In the genomic region with DNA sequence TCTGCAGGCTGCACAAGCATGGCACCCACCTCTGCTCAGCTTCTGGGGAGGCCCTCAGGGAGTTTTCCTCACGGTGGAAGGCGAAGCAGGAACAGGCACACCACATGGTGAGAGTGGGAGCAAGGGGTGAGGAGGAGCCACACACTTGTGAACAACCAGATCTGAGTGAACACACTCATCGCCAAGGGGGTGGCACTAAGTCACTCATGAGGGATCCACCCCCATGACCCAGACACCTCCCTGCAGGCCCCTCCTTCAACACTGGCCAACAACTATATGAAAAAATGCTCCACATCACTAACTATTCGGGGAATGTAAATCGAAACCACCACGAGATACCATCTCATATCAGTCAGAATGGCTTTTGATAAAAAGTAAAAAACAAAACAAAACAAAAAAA, we compare ENCODE assay signal across 22 cellular contexts. TPM values are rescaled to one million over a fixed set of nuclear protein-coding genes. Genes with fewer than 3 reads are reported as not detected.
DNase-seq lines count a peak whose midpoint lies in the region; ATAC-seq and TF ChIP-seq lines count a peak whose summit lies in the region.
"Had no signal": no experiment of that assay in that cellular context is flagged by ENCODE, and none has a peak within 500 bp of the region (broad histone marks: within the 10 kb centered on the region; RNA-seq: fewer than 3 reads in every experiment).

No MANE protein-coding gene starts in this region.

- no peaks in the 10 kb centered on the region for H3K9me3 Mint-ChIP-seq in CD4-positive, alpha-beta T cell
- H3K9me3 Mint-ChIP-seq in T-cell = no peaks in the 10 kb centered on the region

- H3K4me1 Mint-ChIP-seq in CD4-positive, alpha-beta T cell (ENCODE audit: low read depth) = peaks cover 13% of the 10 kb centered on the region
- peaks cover 8 to 22% (median 19%) of the 10 kb centered on the region in 3 donors for H3K4me1 Mint-ChIP-seq in T-cell

- peaks cover 4% of the 10 kb centered on the region for H3K27me3 ChIP-seq in CD4-positive, alpha-beta T cell (ENCODE audit: control insufficient read depth, insufficient read depth, low read length)

- no peaks in the 10 kb centered on the region for H3K36me3 Mint-ChIP-seq in CD4-positive, alpha-beta T cell (ENCODE audit: low read depth)
- H3K36me3 Mint-ChIP-seq in T-cell = peaks cover 4% of the 10 kb centered on the region

- H3K9me3 ChIP-seq in CD4-positive, alpha-beta T cell (ENCODE audit: control insufficient read depth, low read length) = no peaks in the 10 kb centered on the region

- POLR2A ChIA-PET in CD4-positive, alpha-beta T cell (lab: Charles Lee) = interaction anchor here (1.2 kb wide), 1 partner anchor 24 kb away, joined by 3 read pairs; no protein-coding TSS in a partner anchor
- POLR2A ChIA-PET in T-cell (lab: Charles Lee) = no interaction called here

- TF ChIP-seq CTCF in CD4-positive, alpha-beta T cell (IDR thresholded peaks at IDR 0.05) = no peak

- no peak overlapping the region for H3K27ac Mint-ChIP-seq in CD4-positive, alpha-beta T cell
- peak overlapping the region; percentile 4 to 51 for H3K27ac Mint-ChIP-seq in T-cell
- H3K27ac Mint-ChIP-seq: H9 had no signal

- H3K27ac ChIP-seq in CD4-positive, alpha-beta T cell (ENCODE audit: low read depth, low read length) = no peak overlapping the region
- H3K27ac ChIP-seq: C4-2B had no signal

- intact Hi-C loops in CD4-positive, alpha-beta T cell (cut with DNase I, micrococcal nuclease) = no loop called here

- no peak overlapping the region for H3K4me3 Mint-ChIP-seq in CD4-positive, alpha-beta T cell
- H3K4me3 Mint-ChIP-seq in T-cell = no peak overlapping the region
- H3K4me3 Mint-ChIP-seq: H9 had no signal

- CTCF ChIA-PET in CD4-positive, alpha-beta T cell (lab: Charles Lee) = no interaction called here
- CTCF ChIA-PET in T-cell (lab: Charles Lee) = no interaction called here

- H3K27me3 Mint-ChIP-seq in CD4-positive, alpha-beta T cell = peaks cover 60% of the 10 kb centered on the region
- peaks cover 25 to 46% of the 10 kb centered on the region in 2 donors for H3K27me3 Mint-ChIP-seq in T-cell

- peak; percentile 26 for ATAC-seq in CD4-positive, alpha-beta T cell (ENCODE audit: poor library complexity)
- peak in 1 of 4 experiments; percentile 57 for ATAC-seq in T-cell (replicated peaks in 1 of 4)
- ATAC-seq: GM12878, SK-N-SH treated with all-trans-retinoic acid at 6 μM for 48 hours had no signal

- DNase-seq in CD4-positive, alpha-beta T cell = no peak
- DNase-seq in EL (peak; percentile 67), T-cell (peak in 1 of 34 experiments; percentile 9), fibroblast of peridontal ligament (ENCODE audit: extremely low read depth) (peak; percentile 8), Ammon's horn (ENCODE audit: low spot score) (no peak), cerebellum (ENCODE audit: low spot score) (no peak), NCI-H2029 (lab: John Stamatoyannopoulos, UW) (no peak)
- DNase-seq in activated CD8-positive, alpha-beta memory T cell treated with anti-CD3 and anti-CD28 coated beads, Interleukin-2, amount 50 U/mL, for 4 hours = no peak
- DNase-seq: DND-41, H9, Kasumi-1, MM.1S, NCI-H1092, NCI-H2081, NCI-H510A treated with DMSO at 0.1 percent for 48 hours, NCI-H774, OCI-M1, RPMI8226, SHP77 treated with DMSO at 0.1 percent for 48 hours had no signal

RNA-seq across cellular contexts. Expression of a gene that starts 0.7 kb away (rescaled TPM):
- not detected for total RNA-seq in CD4-positive, alpha-beta T cell
- total RNA-seq in T-cell (not detected), cerebellum (not detected)
- total RNA-seq: GM12878, H9 had no signal

RNA-seq across cellular contexts. Expression of a gene that starts 9.4 kb away (rescaled TPM):
- not detected for total RNA-seq in CD4-positive, alpha-beta T cell
- total RNA-seq in T-cell (not detected), cerebellum (not detected)
- total RNA-seq: GM12878, H9 had no signal

RNA-seq across cellular contexts. Expression of a gene that starts 13.7 kb away (rescaled TPM):
- total RNA-seq in CD4-positive, alpha-beta T cell = not detected
- total RNA-seq in T-cell (not detected), cerebellum (not detected)
- total RNA-seq: GM12878, H9 had no signal

RNA-seq across cellular contexts. Expression of a gene that starts 23.1 kb away (rescaled TPM):
- not detected for total RNA-seq in CD4-positive, alpha-beta T cell
- total RNA-seq in T-cell = not detected
- not detected for total RNA-seq in cerebellum
- total RNA-seq: GM12878, H9 had no signal

RNA-seq across cellular contexts. Expression of a gene that starts 26.7 kb away (rescaled TPM):
- total RNA-seq in CD4-positive, alpha-beta T cell = 10 to 100 TPM; 83.9 to 91.2 TPM
- total RNA-seq in T-cell (10 to 100 TPM in 2 of 5 donors, 1 to 10 TPM in 3; 5.2 to 64.3 (median 8.7) TPM), cerebellum (6.7 TPM)

Comparison
In these comparisons a context has a peak if more than half of its experiments do, and no peak if none do; other contexts are left out.
1. DNase-seq: peak in EL (single experiment) and fibroblast of peridontal ligament (single experiment); none in CD4-positive, alpha-beta T cell (0 of 10), activated CD8-positive, alpha-beta memory T cell treated with anti-CD3 and anti-CD28 coated beads, Interleukin-2, amount 50 U/mL, for 4 hours (single experiment), Ammon's horn (single experiment), cerebellum (single experiment) and NCI-H2029 (single experiment).